ENCODE assay signal across 10 cellular contexts in genomic region chr2:8481463-8482009, GRCh38.
A peak's percentile ranks its signal among the peaks of the same experiment; 100 is the strongest.
DNase-seq lines count a peak whose midpoint lies in the region; ATAC-seq lines count a peak whose summit lies in the region.
"Had no signal": no experiment of that assay in that cellular context is flagged by ENCODE, and none has a peak within 500 bp of the region (broad histone marks: within the 10 kb centered on the region; RNA-seq: fewer than 3 reads in every experiment).

No MANE protein-coding gene starts in this region.

- H3K4me2 ChIP-seq in GM23248 (ENCODE audit: unreplicated experiment): no peak overlapping the region

- H3K79me2 ChIP-seq in GM23248 (ENCODE audit: insufficient read depth): no peaks in the 10 kb centered on the region

- DNase-seq in CD4-positive, alpha-beta memory T cell: peak in 4 of 5 donors; percentile 29 to 65 (median 40)
- DNase-seq in activated T-cell treated with anti-CD3 and anti-CD28 coated beads, Interleukin-2, amount 50 U/mL, for 72 hours: peak; percentile 55 to 61
- DNase-seq in caudate nucleus (lab: John Stamatoyannopoulos, UW) (no peak), occipital lobe (lab: John Stamatoyannopoulos, UW) (no peak), GM23248 (no peak), DMS53 (lab: John Stamatoyannopoulos, UW) (no peak)

- WGBS in GM23248 (ENCODE audit: low coverage in 1 of 2, low lambda C conversion rate in 2 of 2, missing lambda C conversion rate in 2 of 2), 2 experiments: 84% methylated on average over 6 of the region's 6 CpGs

- in situ Hi-C loops in GM23248 (cut with MboI): no loop called here

- H3K27me3 ChIP-seq in CD4-positive, alpha-beta memory T cell (ENCODE audit: insufficient read depth, low read length): no peaks in the 10 kb centered on the region
- no peaks in the 10 kb centered on the region for H3K27me3 ChIP-seq in GM23248 (replicated peaks; ENCODE audit: insufficient read depth)

- H4K20me1 ChIP-seq in GM23248 (ENCODE audit: insufficient read depth): no peaks in the 10 kb centered on the region

- ATAC-seq in GM19452 (IDR thresholded peaks at IDR 0.05; ENCODE audit: unreplicated experiment): peak; percentile 48
- ATAC-seq in HG03432 (IDR thresholded peaks at IDR 0.05; ENCODE audit: unreplicated experiment): peak; percentile 54
- peak; percentile 78 to 83 for ATAC-seq in activated T-cell treated with anti-CD3 and anti-CD28 coated beads, Interleukin-2, amount 50 U/mL, for 72 hours (replicated peaks in 1 of 2)

- peak overlapping the region; percentile 14 for H3K27ac ChIP-seq in CD4-positive, alpha-beta memory T cell (ENCODE audit: low read depth, low read length)
- H3K27ac ChIP-seq in caudate nucleus (ENCODE audit: low read depth, low read length) (no peak overlapping the region), GM23248 (no peak overlapping the region)
- H3K27ac ChIP-seq: epithelial cell of prostate, SK-N-MC had no signal

- H3K4me3 ChIP-seq in CD4-positive, alpha-beta memory T cell (ENCODE audit: low read length in 2 of 2): no peak overlapping the region
- no peak overlapping the region for H3K4me3 ChIP-seq in GM23248
- H3K4me3 ChIP-seq: SK-N-MC had no signal

- intact Hi-C loops in CD4-positive, alpha-beta memory T cell (cut with micrococcal nuclease): loop anchor here (2.0 to 10.0 kb wide), 2 partner anchors 63 to 353 kb away; partner anchors contain the start of gene KIDINS220

- peaks cover 92% of the 10 kb centered on the region for H3K4me1 ChIP-seq in CD4-positive, alpha-beta memory T cell (ENCODE audit: insufficient read depth, low read length)
- H3K4me1 ChIP-seq in GM23248 (ENCODE audit: insufficient read depth): no peaks in the 10 kb centered on the region

- no peaks in the 10 kb centered on the region for H3K27me3 Mint-ChIP-seq in CD4-positive, alpha-beta memory T cell
- H3K27me3 Mint-ChIP-seq in activated T-cell treated with anti-CD3 and anti-CD28 coated beads, Interleukin-2, amount 50 U/mL, for 72 hours (ENCODE audit: low read depth): no peaks in the 10 kb centered on the region

- H2AFZ ChIP-seq in GM23248: no peak overlapping the region

- H3K9me3 Mint-ChIP-seq in CD4-positive, alpha-beta memory T cell: no peaks in the 10 kb centered on the region
- H3K9me3 Mint-ChIP-seq in activated T-cell treated with anti-CD3 and anti-CD28 coated beads, Interleukin-2, amount 50 U/mL, for 72 hours: no peaks in the 10 kb centered on the region

- no peaks in the 10 kb centered on the region for H3K9me3 ChIP-seq in CD4-positive, alpha-beta memory T cell (ENCODE audit: control insufficient read depth in 1 of 2, low read length in 2 of 2)
- H3K9me3 ChIP-seq in GM23248 (ENCODE audit: low read depth): no peaks in the 10 kb centered on the region

- peak overlapping the region; percentile 41 to 98 (median 85) for H3K27ac Mint-ChIP-seq in CD4-positive, alpha-beta memory T cell
- H3K27ac Mint-ChIP-seq in activated T-cell treated with anti-CD3 and anti-CD28 coated beads, Interleukin-2, amount 50 U/mL, for 72 hours: peak overlapping the region; percentile 2

- H3F3A ChIP-seq in GM23248 (ENCODE audit: insufficient read depth): no peaks in the 10 kb centered on the region

- CTCF ChIA-PET in CD4-positive, alpha-beta memory T cell (lab: Charles Lee; ENCODE audit: partially characterized antibody): interaction anchor here (0.9 to 1.8 kb wide), 6 partner anchors 8 to 103 kb away, joined by 3 to 9 read pairs (median 4); no protein-coding TSS in a partner anchor

- peaks cover 68 to 97% (median 81%) of the 10 kb centered on the region in 4 donors for H3K4me1 Mint-ChIP-seq in CD4-positive, alpha-beta memory T cell
- H3K4me1 Mint-ChIP-seq in activated T-cell treated with anti-CD3 and anti-CD28 coated beads, Interleukin-2, amount 50 U/mL, for 72 hours (ENCODE audit: low read depth): peaks cover 78% of the 10 kb centered on the region

- peaks cover 0 to 3% of the 10 kb centered on the region in 2 donors for H3K36me3 Mint-ChIP-seq in CD4-positive, alpha-beta memory T cell
- H3K36me3 Mint-ChIP-seq in activated T-cell treated with anti-CD3 and anti-CD28 coated beads, Interleukin-2, amount 50 U/mL, for 72 hours (ENCODE audit: insufficient read depth in 2 of 2): peaks cover 0 to 1% of the 10 kb centered on the region in 2 donors

- no peak overlapping the region for H3K9ac ChIP-seq in GM23248

- H3K4me3 Mint-ChIP-seq in CD4-positive, alpha-beta memory T cell: peak overlapping the region in 7 of 8 donors; percentile 25 to 67 (median 49)
- H3K4me3 Mint-ChIP-seq in activated T-cell treated with anti-CD3 and anti-CD28 coated beads, Interleukin-2, amount 50 U/mL, for 72 hours: peak overlapping the region; percentile 23 to 43

- POLR2A ChIA-PET in CD4-positive, alpha-beta memory T cell (lab: Charles Lee; ENCODE audit: partially characterized antibody): interaction anchor here (1.1 to 5.9 kb wide), 5 partner anchors 10 to 203 kb away, joined by 3 to 81 read pairs (median 8); partner anchors contain the start of gene ID2

- no peaks in the 10 kb centered on the region for H3K9me2 ChIP-seq in GM23248 (ENCODE audit: insufficient read depth)

- H3K36me3 ChIP-seq in CD4-positive, alpha-beta memory T cell (ENCODE audit: insufficient read depth, low read length): no peaks in the 10 kb centered on the region
- H3K36me3 ChIP-seq in GM23248 (ENCODE audit: low read depth): no peaks in the 10 kb centered on the region

Comparison
In these comparisons a context has a peak if more than half of its experiments do, and no peak if none do; other contexts are left out.
1. DNase-seq: peak in CD4-positive, alpha-beta memory T cell (4 of 5) and activated T-cell treated with anti-CD3 and anti-CD28 coated beads, Interleukin-2, amount 50 U/mL, for 72 hours (2 of 2); none in caudate nucleus (0 of 61), occipital lobe (single experiment), GM23248 (single experiment) and DMS53 (single experiment).
2. Peak in every context shown above with its lines, with median percentiles within 50 percentile points of each other: ATAC-seq.